In genomic region chr20:34873583-34874093, GRCh38 we compare ENCODE assay signal across 8 cellular contexts. TPM values are rescaled to one million over a fixed set of nuclear protein-coding genes. Genes with fewer than 3 reads are reported as not detected.
DNase-seq lines count a peak whose midpoint lies in the region; ATAC-seq, FAIRE-seq and TF ChIP-seq lines count a peak whose summit lies in the region.

No MANE protein-coding gene starts in this region.

- H3K9me3 Mint-ChIP-seq in activated naive CD8-positive, alpha-beta T cell treated with anti-CD3 and anti-CD28 coated beads for 36 hours: no peaks in the 10 kb centered on the region
- H3K9me3 Mint-ChIP-seq in naive thymus-derived CD4-positive, alpha-beta T cell: peaks cover 0 to 1% (median 0%) of the 10 kb centered on the region in 11 donors
- no peaks in the 10 kb centered on the region for H3K9me3 Mint-ChIP-seq in type B pancreatic cell

- no peak for ATAC-seq in HepG2
- no peak for ATAC-seq in right lobe of liver
- no peak for ATAC-seq in naive thymus-derived CD4-positive, alpha-beta T cell

- 22% methylated on average over 3 of the region's 3 CpGs for WGBS in HepG2 (ENCODE audit: low lambda C conversion rate)
- WGBS in right lobe of liver (ENCODE audit: insufficient coverage, low coverage, low lambda C conversion rate, missing lambda C conversion rate): 23% methylated on average over 3 of the region's 3 CpGs

- no peak overlapping the region for H3K27ac ChIP-seq in HepG2 (ENCODE audit: extremely low read length, insufficient read depth, low read length)
- no peak overlapping the region for H3K27ac ChIP-seq in right lobe of liver
- H3K27ac ChIP-seq in naive thymus-derived CD4-positive, alpha-beta T cell (ENCODE audit: low read depth, low read length): peak overlapping the region; percentile 72

- peaks cover 27% of the 10 kb centered on the region for H3K79me2 ChIP-seq in HepG2 (ENCODE audit: insufficient read depth, low read length)

- H3K4me1 ChIP-seq in HepG2 (ENCODE audit: insufficient read depth, low read length) (peaks cover 54% of the 10 kb centered on the region), right lobe of liver (peaks cover 0 to 26% (median 8%) of the 10 kb centered on the region in 4 donors)
- H3K4me1 ChIP-seq in naive thymus-derived CD4-positive, alpha-beta T cell (ENCODE audit: control insufficient read depth in 2 of 2, insufficient read depth in 2 of 2, low read length in 2 of 2): peaks cover 35 to 49% of the 10 kb centered on the region in 2 donors

- TF ChIP-seq EP300 in HepG2 (IDR thresholded peaks at IDR 0.05; ENCODE audit: low read depth in 2 of 2, low read length in 2 of 2) (no peak), HepG2 (CRISPR knock-in tag; IDR thresholded peaks at IDR 0.05; ENCODE audit: borderline replicate concordance) (no peak)

- H3K36me3 Mint-ChIP-seq in activated naive CD8-positive, alpha-beta T cell treated with anti-CD3 and anti-CD28 coated beads for 36 hours: peaks cover 5% of the 10 kb centered on the region
- peaks cover 0 to 3% (median 0%) of the 10 kb centered on the region in 5 donors for H3K36me3 Mint-ChIP-seq in naive thymus-derived CD4-positive, alpha-beta T cell
- H3K36me3 Mint-ChIP-seq in type B pancreatic cell: peaks cover 10% of the 10 kb centered on the region

- peak overlapping the region; percentile 76 for H3K4me3 Mint-ChIP-seq in activated naive CD8-positive, alpha-beta T cell treated with anti-CD3 and anti-CD28 coated beads for 36 hours
- peak overlapping the region; percentile 85 to 97 (median 88) for H3K4me3 Mint-ChIP-seq in naive thymus-derived CD4-positive, alpha-beta T cell
- peak overlapping the region; percentile 98 for H3K4me3 Mint-ChIP-seq in type B pancreatic cell

- peak overlapping the region; percentile 99 for H3K4me2 ChIP-seq in HepG2 (ENCODE audit: low read depth, low read length)

- H4K20me1 ChIP-seq in HepG2 (ENCODE audit: insufficient read depth, low read length): no peaks in the 10 kb centered on the region

- TF ChIP-seq CTCF in HepG2 (CRISPR knock-in tag; IDR thresholded peaks at IDR 0.05) (no peak), right lobe of liver (IDR thresholded peaks at IDR 0.05) (no peak), type B pancreatic cell (conservative IDR thresholded peaks at IDR 0.05) (no peak)

- TF ChIP-seq RAD21 in HepG2 (CRISPR knock-in tag; IDR thresholded peaks at IDR 0.05): no peak

- BruUV-seq in HepG2 (replicated peaks; lab: Mats Ljungman, UMichigan): no TSS peak

- in situ Hi-C loops in HepG2 (cut with HindIII; ENCODE audit: extremely low pct_ligation_motif_present, low pct_unique_long_range_greater_than_20kb): loop anchor here (5.0 to 10.0 kb wide), 3 partner anchors 84 to 391 kb away; partner anchors contain the start of genes GSS, MYH7B and TRPC4AP

- H3K9ac ChIP-seq in HepG2 (ENCODE audit: insufficient read depth, low read depth, low read length): peak overlapping the region; percentile 63

- peak overlapping the region; percentile 52 for H3K27ac Mint-ChIP-seq in activated naive CD8-positive, alpha-beta T cell treated with anti-CD3 and anti-CD28 coated beads for 36 hours
- H3K27ac Mint-ChIP-seq in naive thymus-derived CD4-positive, alpha-beta T cell: peak overlapping the region; percentile 66 to 95 (median 86)
- peak overlapping the region; percentile 96 for H3K27ac Mint-ChIP-seq in type B pancreatic cell

- H3K4me3 ChIP-seq in HepG2 (replicated peaks in 1 of 3; ENCODE audit: insufficient read depth in 1 of 3, low read depth in 2 of 3, low read length in 3 of 3) (peak overlapping the region; percentile 69 to 83 (median 72); a peak in 5 of 6 replicates), right lobe of liver (no peak overlapping the region)
- no peak overlapping the region for H3K4me3 ChIP-seq in naive thymus-derived CD4-positive, alpha-beta T cell (ENCODE audit: low read length)

- POLR2A ChIA-PET in HepG2 (lab: Yijun Ruan, JAX): interaction anchor here (0.8 to 4.1 kb wide), 6 partner anchors 9 to 219 kb away, joined by 3 to 126 read pairs (median 3); partner anchors contain the start of genes GSS, MYH7B and TRPC4AP
- POLR2A ChIA-PET in naive thymus-derived CD4-positive, alpha-beta T cell (lab: Charles Lee): interaction anchor here (0.7 to 6.0 kb wide), 5 partner anchors 9 to 869 kb away, joined by 3 to 32 read pairs (median 3); partner anchors contain the start of genes GSS, MYH7B and RBM39

- FAIRE-seq in HepG2 (lab: Jason Lieb, UNC): no peak

- TF ChIP-seq POLR2A in HepG2 (IDR thresholded peaks at IDR 0.05; ENCODE audit: insufficient read depth in 1 of 2, low read depth in 2 of 2, low read length in 2 of 2) (no peak), right lobe of liver (IDR thresholded peaks at IDR 0.05) (no peak)

- H3K27me3 ChIP-seq in HepG2 (ENCODE audit: control insufficient read depth in 1 of 2, insufficient read depth in 2 of 2, low read length in 2 of 2) (peaks cover 0 to 5% of the 10 kb centered on the region in 2 experiments; a peak in 1 of 5 replicates), right lobe of liver (no peaks in the 10 kb centered on the region)
- no peaks in the 10 kb centered on the region for H3K27me3 ChIP-seq in naive thymus-derived CD4-positive, alpha-beta T cell (ENCODE audit: control insufficient read depth in 2 of 2, insufficient read depth in 2 of 2, low read length in 2 of 2)

- H2AFZ ChIP-seq in HepG2 (ENCODE audit: low read length): peak overlapping the region; percentile 73

- intact Hi-C loops in HepG2 (cut with micrococcal nuclease; ENCODE audit: unreplicated experiment): loop anchor here (1.0 to 2.0 kb wide), 4 partner anchors 83 to 396 kb away; no protein-coding TSS in a partner anchor
- intact Hi-C loops in right lobe of liver (cut with DNase I): loop anchor here (5.0 kb wide), 2 partner anchors 36 to 84 kb away; partner anchors contain the start of genes GSS (in 2 of the 2) and MYH7B (in 2 of the 2)
- intact Hi-C loops in naive thymus-derived CD4-positive, alpha-beta T cell (cut with micrococcal nuclease): loop anchor here (1.0 to 10.0 kb wide), 7 partner anchors 87 to 871 kb away; partner anchors contain the start of genes CEP250 (in 1 of the 2), EDEM2 (in 1 of the 2), MMP24OS (in 1 of the 2) and RBM39 (in 1 of the 2)

- DNase-seq in HepG2 (ENCODE audit: low spot score): no peak
- DNase-seq in right lobe of liver: no peak
- DNase-seq in activated naive CD8-positive, alpha-beta T cell treated with anti-CD3 and anti-CD28 coated beads for 36 hours: no peak
- no peak for DNase-seq in naive thymus-derived CD4-positive, alpha-beta T cell
- DNase-seq in type B pancreatic cell (ENCODE audit: extremely low spot score, unreplicated experiment): peak; percentile 7
- DNase-seq in NCI-H1105 treated with DMSO at 0.1 percent for 48 hours (lab: John Stamatoyannopoulos, UW): no peak
- no peak for DNase-seq in NCI-H2196 (lab: John Stamatoyannopoulos, UW; ENCODE audit: unreplicated experiment)
- no peak for DNase-seq in superior temporal gyrus (ENCODE audit: extremely low spot score)

- H3K9me3 ChIP-seq in HepG2 (ENCODE audit: low read length): no peaks in the 10 kb centered on the region
- no peaks in the 10 kb centered on the region for H3K9me3 ChIP-seq in right lobe of liver
- H3K9me3 ChIP-seq in naive thymus-derived CD4-positive, alpha-beta T cell (ENCODE audit: control insufficient read depth in 2 of 3, low read length in 3 of 3): no peaks in the 10 kb centered on the region

- peaks cover 52% of the 10 kb centered on the region for H3K4me1 Mint-ChIP-seq in activated naive CD8-positive, alpha-beta T cell treated with anti-CD3 and anti-CD28 coated beads for 36 hours
- H3K4me1 Mint-ChIP-seq in naive thymus-derived CD4-positive, alpha-beta T cell: peaks cover 52 to 87% (median 77%) of the 10 kb centered on the region in 7 donors
- H3K4me1 Mint-ChIP-seq in type B pancreatic cell (ENCODE audit: unreplicated experiment): peaks cover 49% of the 10 kb centered on the region

- CTCF ChIA-PET in HepG2 (lab: Yijun Ruan, JAX; ENCODE audit: low intra/inter-chr PET ratio, low total read pairs): interaction anchor here (1.2 to 6.7 kb wide), 7 partner anchors 75 to 396 kb away, joined by 3 to 123 read pairs (median 7); partner anchors contain the start of genes GSS, MYH7B and TRPC4AP
- CTCF ChIA-PET in naive thymus-derived CD4-positive, alpha-beta T cell (lab: Charles Lee): interaction anchor here (0.6 to 6.0 kb wide), 8 partner anchors 10 to 355 kb away, joined by 3 to 33 read pairs (median 3); partner anchors contain the start of genes GSS, MYH7B and NCOA6

- H3K27me3 Mint-ChIP-seq in activated naive CD8-positive, alpha-beta T cell treated with anti-CD3 and anti-CD28 coated beads for 36 hours: no peaks in the 10 kb centered on the region
- H3K27me3 Mint-ChIP-seq in naive thymus-derived CD4-positive, alpha-beta T cell: no peaks in the 10 kb centered on the region
- H3K27me3 Mint-ChIP-seq in type B pancreatic cell: peaks cover 3% of the 10 kb centered on the region

- H3K36me3 ChIP-seq in HepG2 (replicated peaks in 1 of 2; ENCODE audit: control insufficient read depth in 1 of 2, insufficient read depth in 2 of 2, low read length in 2 of 2) (no peaks in the 10 kb centered on the region), right lobe of liver (no peaks in the 10 kb centered on the region)
- H3K36me3 ChIP-seq in naive thymus-derived CD4-positive, alpha-beta T cell (ENCODE audit: control insufficient read depth in 2 of 3, insufficient read depth in 3 of 3, low read length in 3 of 3): no peaks in the 10 kb centered on the region

RNA-seq across cellular contexts. Expression of gene GGT7, which starts 1.0 kb away (rescaled TPM):
- 1.9 and 6.6 TPM in 2 replicates for total RNA-seq in HepG2 (2016; rRNA removed; fragmentation: Illumina TruSeq; extraction: Trizol)
- total RNA-seq in HepG2 (2016; cell fraction: cytosol; rRNA removed; fragmentation: Illumina TruSeq; extraction: Trizol; ENCODE audit: low read depth): 0.97 and 1.8 TPM in 2 replicates
- 2.1 and 7.0 TPM in 2 replicates for total RNA-seq in HepG2 (2016; cell fraction: insoluble cytoplasmic fraction; rRNA removed; fragmentation: Illumina TruSeq; extraction: Trizol)
- 1.3 and 1.9 TPM in 2 replicates for total RNA-seq in HepG2 (2016; cell fraction: membrane; rRNA removed; fragmentation: Illumina TruSeq; extraction: Trizol)
- total RNA-seq in HepG2 (2016; cell fraction: nucleus; rRNA removed; fragmentation: Illumina TruSeq; extraction: Trizol): 13.6 and 13.8 TPM in 2 replicates
- 23.0 and 35.3 TPM in 2 replicates for polyA plus RNA-seq in HepG2 (2011; rRNA removed)
- 8.5 and 11.9 TPM in 2 replicates for polyA plus RNA-seq in HepG2 (2011; cell fraction: cytosol; rRNA removed)
- 155 and 166 TPM in 2 replicates for polyA plus RNA-seq in HepG2 (2011; cell fraction: nucleus; rRNA removed)
- polyA plus RNA-seq in HepG2 (2012): 16.1 and 18.7 TPM in 2 replicates
- polyA plus RNA-seq in HepG2 (2016; cell fraction: cytosol; fragmentation: Illumina TruSeq; extraction: Trizol; ENCODE audit: low read depth): 2.2 and 2.3 TPM in 2 replicates
- polyA plus RNA-seq in HepG2 (2016; cell fraction: insoluble cytoplasmic fraction; fragmentation: Illumina TruSeq; extraction: Trizol; ENCODE audit: low read depth): 3.9 and 4.4 TPM in 2 replicates
- polyA plus RNA-seq in HepG2 (2016; cell fraction: membrane; fragmentation: Illumina TruSeq; extraction: Trizol; ENCODE audit: low read depth): 2.5 and 2.7 TPM in 2 replicates
- polyA plus RNA-seq in HepG2 (2016; cell fraction: nucleus; fragmentation: Illumina TruSeq; extraction: Trizol; ENCODE audit: insufficient read depth, low read depth): 54.9 and 57.9 TPM in 2 replicates
- 0.12 and 38.2 TPM in 2 replicates for polyA minus RNA-seq in HepG2 (2011; rRNA and poly(A)+ RNA removed; ENCODE audit: low replicate concordance)
- polyA minus RNA-seq in HepG2 (2011; cell fraction: cytosol; rRNA and poly(A)+ RNA removed): 6.3 and 6.5 TPM in 2 replicates
- polyA minus RNA-seq in HepG2 (2011; cell fraction: nucleus; rRNA and poly(A)+ RNA removed): 31.0 and 37.2 TPM in 2 replicates
- 10 to 100 TPM in 2 of 6 experiments, 1 to 10 TPM in 4; 4.8 to 13.3 (median 9.4) TPM for total RNA-seq in right lobe of liver
- total RNA-seq in activated naive CD8-positive, alpha-beta T cell treated with anti-CD3 and anti-CD28 coated beads for 36 hours: 10 to 100 TPM; 10.5 to 10.9 TPM
- 10 to 100 TPM; 13.9 to 50.6 (median 46.1) TPM for total RNA-seq in naive thymus-derived CD4-positive, alpha-beta T cell
- 10 to 100 TPM in 1 of 2 donors, 1 to 10 TPM in 1; 6.2 to 10.6 TPM for polyA plus RNA-seq in naive thymus-derived CD4-positive, alpha-beta T cell
- 34.3 and 62.7 TPM in 2 replicates for total RNA-seq in type B pancreatic cell (ENCODE audit: low replicate concordance)

RNA-seq across cellular contexts. Expression of gene ACSS2, which starts 2.8 kb away (rescaled TPM):
- total RNA-seq in HepG2 (2016; rRNA removed; fragmentation: Illumina TruSeq; extraction: Trizol): 89.7 and 91.7 TPM in 2 replicates
- 21.5 and 23.1 TPM in 2 replicates for total RNA-seq in HepG2 (2016; cell fraction: cytosol; rRNA removed; fragmentation: Illumina TruSeq; extraction: Trizol; ENCODE audit: low read depth)
- total RNA-seq in HepG2 (2016; cell fraction: insoluble cytoplasmic fraction; rRNA removed; fragmentation: Illumina TruSeq; extraction: Trizol): 83.3 and 83.7 TPM in 2 replicates
- total RNA-seq in HepG2 (2016; cell fraction: membrane; rRNA removed; fragmentation: Illumina TruSeq; extraction: Trizol): 39.3 and 39.5 TPM in 2 replicates
- total RNA-seq in HepG2 (2016; cell fraction: nucleus; rRNA removed; fragmentation: Illumina TruSeq; extraction: Trizol): 83.7 and 88.6 TPM in 2 replicates
- 72.8 and 120 TPM in 2 replicates for polyA plus RNA-seq in HepG2 (2011; rRNA removed)
- 48.2 and 82.4 TPM in 2 replicates for polyA plus RNA-seq in HepG2 (2011; cell fraction: cytosol; rRNA removed)
- 193 and 292 TPM in 2 replicates for polyA plus RNA-seq in HepG2 (2011; cell fraction: nucleus; rRNA removed)
- polyA plus RNA-seq in HepG2 (2012): 108 and 131 TPM in 2 replicates
- polyA plus RNA-seq in HepG2 (2016; cell fraction: cytosol; fragmentation: Illumina TruSeq; extraction: Trizol; ENCODE audit: low read depth): 17.6 and 18.7 TPM in 2 replicates
- 87.7 and 90.8 TPM in 2 replicates for polyA plus RNA-seq in HepG2 (2016; cell fraction: insoluble cytoplasmic fraction; fragmentation: Illumina TruSeq; extraction: Trizol; ENCODE audit: low read depth)
- 29.1 and 35.3 TPM in 2 replicates for polyA plus RNA-seq in HepG2 (2016; cell fraction: membrane; fragmentation: Illumina TruSeq; extraction: Trizol; ENCODE audit: low read depth)
- 176 and 178 TPM in 2 replicates for polyA plus RNA-seq in HepG2 (2016; cell fraction: nucleus; fragmentation: Illumina TruSeq; extraction: Trizol; ENCODE audit: insufficient read depth, low read depth)
- 155 and 246 TPM in 2 replicates for polyA minus RNA-seq in HepG2 (2011; rRNA and poly(A)+ RNA removed; ENCODE audit: low replicate concordance)
- polyA minus RNA-seq in HepG2 (2011; cell fraction: cytosol; rRNA and poly(A)+ RNA removed): 49.2 and 69.9 TPM in 2 replicates
- polyA minus RNA-seq in HepG2 (2011; cell fraction: nucleus; rRNA and poly(A)+ RNA removed): 157 and 295 TPM in 2 replicates
- total RNA-seq in right lobe of liver: 100 to 1,000 TPM in 1 of 6 experiments, 10 to 100 TPM in 5; 21.9 to 118 (median 45.7) TPM
- 10 to 100 TPM in 1 of 2 experiments, 1 to 10 TPM in 1; 8.7 to 11.0 TPM for total RNA-seq in activated naive CD8-positive, alpha-beta T cell treated with anti-CD3 and anti-CD28 coated beads for 36 hours
- total RNA-seq in naive thymus-derived CD4-positive, alpha-beta T cell: 10 to 100 TPM; 37.3 to 51.7 (median 43.3) TPM
- polyA plus RNA-seq in naive thymus-derived CD4-positive, alpha-beta T cell: 10 to 100 TPM; 14.6 to 17.5 TPM
- 59.2 and 76.3 TPM in 2 replicates for total RNA-seq in type B pancreatic cell (ENCODE audit: low replicate concordance)

RNA-seq across cellular contexts. Expression of gene NCOA6, which starts 48.2 kb away (rescaled TPM):
- total RNA-seq in HepG2 (2016; rRNA removed; fragmentation: Illumina TruSeq; extraction: Trizol) (11.2 and 27.2 TPM in 2 replicates), right lobe of liver (10 to 100 TPM in 5 of 6 experiments, 1 to 10 TPM in 1; 10.0 to 12.9 (median 11.1) TPM), type B pancreatic cell (ENCODE audit: low replicate concordance) (53.9 and 59.5 TPM in 2 replicates)
- 10.4 and 11.1 TPM in 2 replicates for total RNA-seq in HepG2 (2016; cell fraction: cytosol; rRNA removed; fragmentation: Illumina TruSeq; extraction: Trizol; ENCODE audit: low read depth)
- total RNA-seq in HepG2 (2016; cell fraction: insoluble cytoplasmic fraction; rRNA removed; fragmentation: Illumina TruSeq; extraction: Trizol): 10.0 and 21.9 TPM in 2 replicates
- 15.1 and 15.3 TPM in 2 replicates for total RNA-seq in HepG2 (2016; cell fraction: membrane; rRNA removed; fragmentation: Illumina TruSeq; extraction: Trizol)
- 16.1 and 18.2 TPM in 2 replicates for total RNA-seq in HepG2 (2016; cell fraction: nucleus; rRNA removed; fragmentation: Illumina TruSeq; extraction: Trizol)
- polyA plus RNA-seq in HepG2 (2011; rRNA removed): 28.6 and 29.3 TPM in 2 replicates
- 19.8 and 22.7 TPM in 2 replicates for polyA plus RNA-seq in HepG2 (2011; cell fraction: cytosol; rRNA removed)
- polyA plus RNA-seq in HepG2 (2011; cell fraction: nucleus; rRNA removed): 20.8 and 22.2 TPM in 2 replicates
- 30.9 and 32.8 TPM in 2 replicates for polyA plus RNA-seq in HepG2 (2012)
- 2.3 and 3.5 TPM in 2 replicates for polyA plus RNA-seq in HepG2 (2016; cell fraction: cytosol; fragmentation: Illumina TruSeq; extraction: Trizol; ENCODE audit: low read depth)
- 41.2 and 43.1 TPM in 2 replicates for polyA plus RNA-seq in HepG2 (2016; cell fraction: insoluble cytoplasmic fraction; fragmentation: Illumina TruSeq; extraction: Trizol; ENCODE audit: low read depth)
- 11.7 and 12.0 TPM in 2 replicates for polyA plus RNA-seq in HepG2 (2016; cell fraction: membrane; fragmentation: Illumina TruSeq; extraction: Trizol; ENCODE audit: low read depth)
- 38.3 and 46.0 TPM in 2 replicates for polyA plus RNA-seq in HepG2 (2016; cell fraction: nucleus; fragmentation: Illumina TruSeq; extraction: Trizol; ENCODE audit: insufficient read depth, low read depth)
- 27.6 and 32.8 TPM in 2 replicates for polyA minus RNA-seq in HepG2 (2011; rRNA and poly(A)+ RNA removed; ENCODE audit: low replicate concordance)
- polyA minus RNA-seq in HepG2 (2011; cell fraction: cytosol; rRNA and poly(A)+ RNA removed): 23.1 and 25.6 TPM in 2 replicates
- 31.0 and 33.2 TPM in 2 replicates for polyA minus RNA-seq in HepG2 (2011; cell fraction: nucleus; rRNA and poly(A)+ RNA removed)
- total RNA-seq in activated naive CD8-positive, alpha-beta T cell treated with anti-CD3 and anti-CD28 coated beads for 36 hours: 10 to 100 TPM; 17.3 to 19.5 TPM
- 10 to 100 TPM; 23.6 to 31.9 (median 29.3) TPM for total RNA-seq in naive thymus-derived CD4-positive, alpha-beta T cell
- 10 to 100 TPM in 1 of 2 donors, 1 to 10 TPM in 1; 4.6 to 12.7 TPM for polyA plus RNA-seq in naive thymus-derived CD4-positive, alpha-beta T cell

Comparison
In these comparisons a context has a peak if more than half of its experiments do, and no peak if none do; other contexts are left out.
1. H3K4me3 ChIP-seq: peak in HepG2 (3 of 3); none in right lobe of liver (0 of 3) and naive thymus-derived CD4-positive, alpha-beta T cell (single experiment).
2. Peak in every context shown above with its lines, with median percentiles within 50 percentile points of each other: H3K27ac Mint-ChIP-seq and H3K4me3 Mint-ChIP-seq.